In the genomic region with DNA sequence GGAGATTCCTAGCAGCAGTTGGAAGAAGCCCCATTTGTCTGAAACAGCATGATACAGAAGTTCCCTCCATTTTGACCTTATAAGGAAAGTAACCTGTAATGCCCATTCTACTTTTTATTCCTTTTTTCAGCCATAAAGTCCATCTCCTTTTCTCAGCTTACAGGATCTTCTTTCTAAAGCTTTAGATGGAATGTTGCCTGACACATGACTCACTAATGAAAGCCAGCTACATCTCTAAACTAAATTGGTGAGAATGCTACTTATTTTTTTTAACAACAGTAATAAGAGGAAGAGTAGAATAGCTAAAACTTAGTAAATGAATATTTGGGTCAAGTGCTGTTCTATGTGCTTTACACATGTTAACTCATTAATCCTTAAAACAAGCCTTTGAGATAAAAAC, we compare ENCODE assay signal across 18 cellular contexts.
"Had no signal": no experiment of that assay in that cellular context is flagged by ENCODE, and none has a peak within 500 bp of the region (broad histone marks: within the 10 kb centered on the region; RNA-seq: fewer than 3 reads in every experiment).

No MANE protein-coding gene starts in this region.

- H3K4me3 ChIP-seq: breast epithelium had no signal

- DNase-seq: activated CD4-positive, alpha-beta T cell treated with anti-CD3 and anti-CD28 coated beads for 4 hours; activated CD8-positive, alpha-beta memory T cell treated with anti-CD3 and anti-CD28 coated beads, Interleukin-2, amount 50 U/mL, for 4 hours; activated CD8-positive, alpha-beta T cell treated with anti-CD3 and anti-CD28 coated beads for 36 hours; activated T-cell treated with anti-CD3 and anti-CD28 coated beads, Interleukin-2, amount 50 U/mL, for 72 hours; aorta; caudate nucleus; NCI-H1092; NCI-H1417; NCI-H1930; NCI-H2171 treated with DMSO at 0.1 percent for 48 hours; NCI-H226; NCI-H510A; NCI-H526 treated with DMSO at 0.1 percent for 48 hours; NCI-H82; RPMI8226 had no signal

- H3K4me1 ChIP-seq: breast epithelium had no signal

- H3K27me3 ChIP-seq: breast epithelium had no signal

- H3K9me3 ChIP-seq: breast epithelium had no signal

- ATAC-seq: activated CD4-positive, CD25-positive, alpha-beta regulatory T cell treated with anti-CD3 and anti-CD28 coated beads, Interleukin-2, amount 50 U/mL, for 24 hours; activated CD8-positive, alpha-beta T cell treated with anti-CD3 and anti-CD28 coated beads for 36 hours; activated T-cell treated with anti-CD3 and anti-CD28 coated beads, Interleukin-2, amount 50 U/mL, for 72 hours; Right ventricle myocardium inferior had no signal

- H3K27ac ChIP-seq: breast epithelium had no signal

- H3K36me3 ChIP-seq: breast epithelium had no signal
